In the genomic region with DNA sequence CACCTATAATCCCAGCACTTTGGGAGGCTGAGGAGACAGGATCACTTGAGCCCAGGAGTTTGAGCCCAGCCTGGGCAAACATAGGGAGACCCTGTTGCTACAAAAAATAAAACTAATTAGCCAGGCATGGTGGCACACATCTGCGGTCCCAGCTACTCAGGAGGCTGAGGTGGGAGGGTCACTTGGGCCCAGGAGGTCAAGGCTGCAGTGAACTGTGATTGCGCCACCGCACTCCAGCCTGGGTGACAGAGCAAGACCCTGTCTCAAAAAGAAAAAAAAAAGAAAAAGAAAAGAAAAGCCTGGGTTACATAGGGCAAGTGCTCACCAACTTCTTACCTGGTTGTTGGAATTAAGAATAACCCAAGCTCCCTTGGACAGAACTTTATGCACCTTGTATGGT, we compare ENCODE assay signal across 2 cellular contexts.
TF ChIP-seq lines count a peak whose summit lies in the region.

No MANE protein-coding gene starts in this region.

TF ChIP-seq in HepG2, 621 proteins besides CTCF, POLR2A, EP300 and RAD21 (continued from another document):
- TF ChIP-seq, protein P1, sequence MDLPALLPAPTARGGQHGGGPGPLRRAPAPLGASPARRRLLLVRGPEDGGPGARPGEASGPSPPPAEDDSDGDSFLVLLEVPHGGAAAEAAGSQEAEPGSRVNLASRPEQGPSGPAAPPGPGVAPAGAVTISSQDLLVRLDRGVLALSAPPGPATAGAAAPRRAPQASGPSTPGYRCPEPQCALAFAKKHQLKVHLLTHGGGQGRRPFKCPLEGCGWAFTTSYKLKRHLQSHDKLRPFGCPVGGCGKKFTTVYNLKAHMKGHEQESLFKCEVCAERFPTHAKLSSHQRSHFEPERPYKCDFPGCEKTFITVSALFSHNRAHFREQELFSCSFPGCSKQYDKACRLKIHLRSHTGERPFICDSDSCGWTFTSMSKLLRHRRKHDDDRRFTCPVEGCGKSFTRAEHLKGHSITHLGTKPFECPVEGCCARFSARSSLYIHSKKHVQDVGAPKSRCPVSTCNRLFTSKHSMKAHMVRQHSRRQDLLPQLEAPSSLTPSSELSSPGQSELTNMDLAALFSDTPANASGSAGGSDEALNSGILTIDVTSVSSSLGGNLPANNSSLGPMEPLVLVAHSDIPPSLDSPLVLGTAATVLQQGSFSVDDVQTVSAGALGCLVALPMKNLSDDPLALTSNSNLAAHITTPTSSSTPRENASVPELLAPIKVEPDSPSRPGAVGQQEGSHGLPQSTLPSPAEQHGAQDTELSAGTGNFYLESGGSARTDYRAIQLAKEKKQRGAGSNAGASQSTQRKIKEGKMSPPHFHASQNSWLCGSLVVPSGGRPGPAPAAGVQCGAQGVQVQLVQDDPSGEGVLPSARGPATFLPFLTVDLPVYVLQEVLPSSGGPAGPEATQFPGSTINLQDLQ (CRISPR knock-in tag; IDR thresholded peaks at IDR 0.05), result no peak
- TF ChIP-seq RARA (CRISPR knock-in tag; IDR thresholded peaks at IDR 0.05) (peak; percentile 70), NR2F6 (IDR thresholded peaks at IDR 0.05) (peak; percentile 81), NR2F6 (CRISPR knock-in tag; IDR thresholded peaks at IDR 0.05) (peak; percentile 87), NR2F1 (CRISPR knock-in tag; IDR thresholded peaks at IDR 0.05) (peak; percentile 78 to 81), CEBPG (CRISPR knock-in tag; IDR thresholded peaks at IDR 0.05) (peak; percentile 71), CEBPB (IDR thresholded peaks at IDR 0.05; ENCODE audit: borderline replicate concordance, low read depth, low read length) (peak; percentile 49; the same call in 1 of the 2 replicates), ARID5B (CRISPR knock-in tag; IDR thresholded peaks at IDR 0.05) (peak; percentile 50; the same call in 1 of the 2 replicates), CBX1 (IDR thresholded peaks at IDR 0.05; ENCODE audit: low read depth) (no peak), SALL1 (CRISPR knock-in tag; IDR thresholded peaks at IDR 0.05) (peak; percentile 44; the same call in 1 of the 2 replicates), SOX6 (IDR thresholded peaks at IDR 0.05) (no peak), SOX6 (CRISPR knock-in tag; IDR thresholded peaks at IDR 0.05) (0 out of 2 replicates have a peak, but pooled peaks have one; percentile 12), TBP (CRISPR knock-in tag; IDR thresholded peaks at IDR 0.05) (no peak)

TF ChIP-seq in GM23338, 12 proteins besides CTCF, POLR2A, EP300 and RAD21 (continued from another document):
- TF ChIP-seq, protein P2, sequence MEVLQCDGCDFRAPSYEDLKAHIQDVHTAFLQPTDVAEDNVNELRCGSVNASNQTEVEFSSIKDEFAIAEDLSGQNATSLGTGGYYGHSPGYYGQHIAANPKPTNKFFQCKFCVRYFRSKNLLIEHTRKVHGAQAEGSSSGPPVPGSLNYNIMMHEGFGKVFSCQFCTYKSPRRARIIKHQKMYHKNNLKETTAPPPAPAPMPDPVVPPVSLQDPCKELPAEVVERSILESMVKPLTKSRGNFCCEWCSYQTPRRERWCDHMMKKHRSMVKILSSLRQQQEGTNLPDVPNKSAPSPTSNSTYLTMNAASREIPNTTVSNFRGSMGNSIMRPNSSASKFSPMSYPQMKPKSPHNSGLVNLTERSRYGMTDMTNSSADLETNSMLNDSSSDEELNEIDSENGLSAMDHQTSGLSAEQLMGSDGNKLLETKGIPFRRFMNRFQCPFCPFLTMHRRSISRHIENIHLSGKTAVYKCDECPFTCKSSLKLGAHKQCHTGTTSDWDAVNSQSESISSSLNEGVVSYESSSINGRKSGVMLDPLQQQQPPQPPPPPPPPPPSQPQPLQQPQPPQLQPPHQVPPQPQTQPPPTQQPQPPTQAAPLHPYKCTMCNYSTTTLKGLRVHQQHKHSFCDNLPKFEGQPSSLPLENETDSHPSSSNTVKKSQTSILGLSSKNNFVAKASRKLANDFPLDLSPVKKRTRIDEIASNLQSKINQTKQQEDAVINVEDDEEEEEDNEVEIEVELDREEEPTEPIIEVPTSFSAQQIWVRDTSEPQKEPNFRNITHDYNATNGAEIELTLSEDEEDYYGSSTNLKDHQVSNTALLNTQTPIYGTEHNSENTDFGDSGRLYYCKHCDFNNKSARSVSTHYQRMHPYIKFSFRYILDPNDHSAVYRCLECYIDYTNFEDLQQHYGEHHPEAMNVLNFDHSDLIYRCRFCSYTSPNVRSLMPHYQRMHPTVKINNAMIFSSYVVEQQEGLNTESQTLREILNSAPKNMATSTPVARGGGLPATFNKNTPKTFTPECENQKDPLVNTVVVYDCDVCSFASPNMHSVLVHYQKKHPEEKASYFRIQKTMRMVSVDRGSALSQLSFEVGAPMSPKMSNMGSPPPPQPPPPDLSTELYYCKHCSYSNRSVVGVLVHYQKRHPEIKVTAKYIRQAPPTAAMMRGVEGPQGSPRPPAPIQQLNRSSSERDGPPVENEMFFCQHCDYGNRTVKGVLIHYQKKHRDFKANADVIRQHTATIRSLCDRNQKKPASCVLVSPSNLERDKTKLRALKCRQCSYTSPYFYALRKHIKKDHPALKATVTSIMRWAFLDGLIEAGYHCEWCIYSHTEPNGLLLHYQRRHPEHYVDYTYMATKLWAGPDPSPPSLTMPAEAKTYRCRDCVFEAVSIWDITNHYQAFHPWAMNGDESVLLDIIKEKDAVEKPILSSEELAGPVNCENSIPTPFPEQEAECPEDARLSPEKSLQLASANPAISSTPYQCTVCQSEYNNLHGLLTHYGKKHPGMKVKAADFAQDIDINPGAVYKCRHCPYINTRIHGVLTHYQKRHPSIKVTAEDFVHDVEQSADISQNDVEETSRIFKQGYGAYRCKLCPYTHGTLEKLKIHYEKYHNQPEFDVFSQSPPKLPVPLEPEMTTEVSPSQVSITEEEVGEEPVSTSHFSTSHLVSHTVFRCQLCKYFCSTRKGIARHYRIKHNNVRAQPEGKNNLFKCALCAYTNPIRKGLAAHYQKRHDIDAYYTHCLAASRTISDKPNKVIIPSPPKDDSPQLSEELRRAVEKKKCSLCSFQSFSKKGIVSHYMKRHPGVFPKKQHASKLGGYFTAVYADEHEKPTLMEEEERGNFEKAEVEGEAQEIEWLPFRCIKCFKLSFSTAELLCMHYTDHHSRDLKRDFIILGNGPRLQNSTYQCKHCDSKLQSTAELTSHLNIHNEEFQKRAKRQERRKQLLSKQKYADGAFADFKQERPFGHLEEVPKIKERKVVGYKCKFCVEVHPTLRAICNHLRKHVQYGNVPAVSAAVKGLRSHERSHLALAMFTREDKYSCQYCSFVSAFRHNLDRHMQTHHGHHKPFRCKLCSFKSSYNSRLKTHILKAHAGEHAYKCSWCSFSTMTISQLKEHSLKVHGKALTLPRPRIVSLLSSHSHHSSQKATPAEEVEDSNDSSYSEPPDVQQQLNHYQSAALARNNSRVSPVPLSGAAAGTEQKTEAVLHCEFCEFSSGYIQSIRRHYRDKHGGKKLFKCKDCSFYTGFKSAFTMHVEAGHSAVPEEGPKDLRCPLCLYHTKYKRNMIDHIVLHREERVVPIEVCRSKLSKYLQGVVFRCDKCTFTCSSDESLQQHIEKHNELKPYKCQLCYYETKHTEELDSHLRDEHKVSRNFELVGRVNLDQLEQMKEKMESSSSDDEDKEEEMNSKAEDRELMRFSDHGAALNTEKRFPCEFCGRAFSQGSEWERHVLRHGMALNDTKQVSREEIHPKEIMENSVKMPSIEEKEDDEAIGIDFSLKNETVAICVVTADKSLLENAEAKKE (CRISPR knock-in tag; IDR thresholded peaks at IDR 0.05), result no peak
